In genomic region chr7:101185258-101185839, GRCh38 we compare ENCODE assay signal across 10 cellular contexts. TPM values are rescaled to one million over a fixed set of nuclear protein-coding genes. Genes with fewer than 3 reads are reported as not detected.
DNase-seq lines count a peak whose midpoint lies in the region; ATAC-seq and TF ChIP-seq lines count a peak whose summit lies in the region.
"Had no signal": no experiment of that assay in that cellular context is flagged by ENCODE, and none has a peak within 500 bp of the region (broad histone marks: within the 10 kb centered on the region; RNA-seq: fewer than 3 reads in every experiment).

No MANE protein-coding gene starts in this region.

- intact Hi-C loops in left colon (cut with DNase I, micrococcal nuclease) (no loop called here), esophagus squamous epithelium (cut with DNase I) (no loop called here)

- H3K4me1 ChIP-seq in esophagus squamous epithelium: peaks cover 0 to under 1% (median 0%) of the 10 kb centered on the region in 3 donors

- in situ Hi-C loops in Caki2 (cut with HindIII; ENCODE audit: low pct_unique_long_range_greater_than_20kb, low sequenced_read_pairs): no loop called here

- no peaks in the 10 kb centered on the region for H3K9me3 Mint-ChIP-seq in activated CD8-positive, alpha-beta T cell treated with anti-CD3 and anti-CD28 coated beads, Interleukin-2, amount 10 ng/mL, durations not matched to agents 7 days and 5 days (ENCODE audit: insufficient read depth)
- H3K9me3 Mint-ChIP-seq: activated CD4-positive, alpha-beta memory T cell treated with anti-CD3 and anti-CD28 coated beads, Interleukin-2, amount 10 ng/mL, durations not matched to agents 7 days and 5 days had no signal

- DNase-seq in Caki2 (ENCODE audit: low read depth): peak; percentile 43
- peak; percentile 85 for DNase-seq in SW480 (ENCODE audit: low spot score)
- DNase-seq in left colon: no peak
- no peak for DNase-seq in esophagus squamous epithelium (lab: John Stamatoyannopoulos, UW)
- no peak for DNase-seq in activated CD8-positive, alpha-beta T cell treated with anti-CD3 and anti-CD28 coated beads, Interleukin-2, amount 10 ng/mL, durations not matched to agents 7 days and 5 days
- DNase-seq: activated CD4-positive, alpha-beta memory T cell treated with anti-CD3 and anti-CD28 coated beads, Interleukin-2, amount 10 ng/mL, durations not matched to agents 7 days and 5 days; activated gamma-delta T cell had no signal

- no peaks in the 10 kb centered on the region for H3K36me3 Mint-ChIP-seq in activated CD8-positive, alpha-beta T cell treated with anti-CD3 and anti-CD28 coated beads, Interleukin-2, amount 10 ng/mL, durations not matched to agents 7 days and 5 days (ENCODE audit: low read depth)

- WGBS in esophagus squamous epithelium, 2 donors: 41 to 56% methylated on average over 5 of the region's 5 CpGs

- H3K4me3 ChIP-seq in esophagus squamous epithelium: no peak overlapping the region

- ATAC-seq in left colon (peak; percentile 71), GM21515 (IDR thresholded peaks at IDR 0.05; ENCODE audit: unreplicated experiment) (no peak)
- ATAC-seq in activated CD8-positive, alpha-beta T cell treated with anti-CD3 and anti-CD28 coated beads, Interleukin-2, amount 10 ng/mL, durations not matched to agents 7 days and 5 days: no peak

- H3K9me3 ChIP-seq in esophagus squamous epithelium: no peaks in the 10 kb centered on the region

- no peaks in the 10 kb centered on the region for H3K36me3 ChIP-seq in esophagus squamous epithelium

- CTCF ChIA-PET in activated CD8-positive, alpha-beta T cell treated with anti-CD3 and anti-CD28 coated beads, Interleukin-2, amount 10 ng/mL, durations not matched to agents 7 days and 5 days (lab: Charles Lee): interaction anchor here (1.4 kb wide), 1 partner anchor 41 kb away, joined by 6 read pairs; no protein-coding TSS in a partner anchor

- POLR2A ChIA-PET in activated CD8-positive, alpha-beta T cell treated with anti-CD3 and anti-CD28 coated beads, Interleukin-2, amount 10 ng/mL, durations not matched to agents 7 days and 5 days (lab: Charles Lee): no interaction called here

- H3K27me3 Mint-ChIP-seq in activated CD8-positive, alpha-beta T cell treated with anti-CD3 and anti-CD28 coated beads, Interleukin-2, amount 10 ng/mL, durations not matched to agents 7 days and 5 days (ENCODE audit: low read depth): peaks cover 27% of the 10 kb centered on the region

- no peak for TF ChIP-seq CTCF in esophagus squamous epithelium (IDR thresholded peaks at IDR 0.05)

- H3K27me3 ChIP-seq in esophagus squamous epithelium: peaks cover 0 to 68% (median 11%) of the 10 kb centered on the region in 4 donors

- no peak overlapping the region for H3K4me3 Mint-ChIP-seq in activated CD8-positive, alpha-beta T cell treated with anti-CD3 and anti-CD28 coated beads, Interleukin-2, amount 10 ng/mL, durations not matched to agents 7 days and 5 days
- H3K4me3 Mint-ChIP-seq: activated CD4-positive, alpha-beta memory T cell treated with anti-CD3 and anti-CD28 coated beads, Interleukin-2, amount 10 ng/mL, durations not matched to agents 7 days and 5 days had no signal

- H3K27ac Mint-ChIP-seq in activated CD8-positive, alpha-beta T cell treated with anti-CD3 and anti-CD28 coated beads, Interleukin-2, amount 10 ng/mL, durations not matched to agents 7 days and 5 days: no peak overlapping the region
- H3K27ac Mint-ChIP-seq: activated CD4-positive, alpha-beta memory T cell treated with anti-CD3 and anti-CD28 coated beads, Interleukin-2, amount 10 ng/mL, durations not matched to agents 7 days and 5 days had no signal

- no peaks in the 10 kb centered on the region for H3K4me1 Mint-ChIP-seq in activated CD8-positive, alpha-beta T cell treated with anti-CD3 and anti-CD28 coated beads, Interleukin-2, amount 10 ng/mL, durations not matched to agents 7 days and 5 days (ENCODE audit: low read depth)
- H3K4me1 Mint-ChIP-seq: activated CD4-positive, alpha-beta memory T cell treated with anti-CD3 and anti-CD28 coated beads, Interleukin-2, amount 10 ng/mL, durations not matched to agents 7 days and 5 days had no signal

- TF ChIP-seq POLR2A in esophagus squamous epithelium (IDR thresholded peaks at IDR 0.05): no peak

- no peak overlapping the region for H3K27ac ChIP-seq in esophagus squamous epithelium

RNA-seq across cellular contexts. Expression of gene NAT16, which starts 5.3 kb away (rescaled TPM):
- not detected in 2 replicates for total RNA-seq in Caki2 (2014; rRNA removed; shearing (Covaris generic); ENCODE audit: low replicate concordance)
- total RNA-seq in left colon (not detected), esophagus squamous epithelium (not detected)
- not detected for total RNA-seq in activated CD8-positive, alpha-beta T cell treated with anti-CD3 and anti-CD28 coated beads, Interleukin-2, amount 10 ng/mL, durations not matched to agents 7 days and 5 days
- total RNA-seq: activated CD4-positive, alpha-beta memory T cell treated with anti-CD3 and anti-CD28 coated beads, Interleukin-2, amount 10 ng/mL, durations not matched to agents 7 days and 5 days; mesenteric fat pad; T-helper 2 cell treated with Interferon-gamma antibody and Interleukin-4, amounts not matched to agents 100 ng/mL and 5 ng/mL, for 36 hours had no signal

RNA-seq across cellular contexts. Expression of gene MOGAT3, which starts 15.5 kb away (rescaled TPM):
- not detected in 2 replicates for total RNA-seq in Caki2 (2014; rRNA removed; shearing (Covaris generic); ENCODE audit: low replicate concordance)
- 10 to 100 TPM; 43.1 to 62.4 TPM for total RNA-seq in left colon
- not detected for total RNA-seq in esophagus squamous epithelium
- not detected for total RNA-seq in activated CD8-positive, alpha-beta T cell treated with anti-CD3 and anti-CD28 coated beads, Interleukin-2, amount 10 ng/mL, durations not matched to agents 7 days and 5 days
- total RNA-seq: activated CD4-positive, alpha-beta memory T cell treated with anti-CD3 and anti-CD28 coated beads, Interleukin-2, amount 10 ng/mL, durations not matched to agents 7 days and 5 days; mesenteric fat pad; T-helper 2 cell treated with Interferon-gamma antibody and Interleukin-4, amounts not matched to agents 100 ng/mL and 5 ng/mL, for 36 hours had no signal

RNA-seq across cellular contexts. Expression of gene VGF, which starts 20.0 kb away (rescaled TPM):
- total RNA-seq in Caki2 (2014; rRNA removed; shearing (Covaris generic); ENCODE audit: low replicate concordance): 0.14 and 0.74 TPM in 2 replicates
- under 1 TPM; 0.40 to 0.73 TPM for total RNA-seq in left colon
- total RNA-seq in esophagus squamous epithelium: not detected
- under 1 TPM; 0.29 to 0.53 TPM for total RNA-seq in activated CD8-positive, alpha-beta T cell treated with anti-CD3 and anti-CD28 coated beads, Interleukin-2, amount 10 ng/mL, durations not matched to agents 7 days and 5 days

RNA-seq across cellular contexts. Expression of gene AP1S1, which starts 31.1 kb away (rescaled TPM):
- total RNA-seq in Caki2 (2014; rRNA removed; shearing (Covaris generic); ENCODE audit: low replicate concordance): 296 and 312 TPM in 2 replicates
- total RNA-seq in left colon: 10 to 100 TPM; 70.5 to 84.8 TPM
- 100 to 1,000 TPM in 1 of 4 donors, 10 to 100 TPM in 3; 42.7 to 144 (median 64.3) TPM for total RNA-seq in esophagus squamous epithelium
- total RNA-seq in activated CD8-positive, alpha-beta T cell treated with anti-CD3 and anti-CD28 coated beads, Interleukin-2, amount 10 ng/mL, durations not matched to agents 7 days and 5 days: 10 to 100 TPM; 46.2 to 48.9 TPM

RNA-seq across cellular contexts. Expression of gene PLOD3, which starts 32.0 kb away (rescaled TPM):
- 33.6 and 68.2 TPM in 2 replicates for total RNA-seq in Caki2 (2014; rRNA removed; shearing (Covaris generic); ENCODE audit: low replicate concordance)
- 10 to 100 TPM; 81.9 to 85.9 TPM for total RNA-seq in left colon
- 10 to 100 TPM in 2 of 4 donors, 1 to 10 TPM in 2; 2.5 to 14.5 (median 9.7) TPM for total RNA-seq in esophagus squamous epithelium
- total RNA-seq in activated CD8-positive, alpha-beta T cell treated with anti-CD3 and anti-CD28 coated beads, Interleukin-2, amount 10 ng/mL, durations not matched to agents 7 days and 5 days: 10 to 100 TPM; 51.1 to 58.1 TPM

Comparison
In these comparisons a context has a peak if more than half of its experiments do, and no peak if none do; other contexts are left out.
1. DNase-seq: peak in Caki2 (single experiment) and SW480 (single experiment); none in left colon (0 of 2), esophagus squamous epithelium (single experiment) and activated CD8-positive, alpha-beta T cell treated with anti-CD3 and anti-CD28 coated beads, Interleukin-2, amount 10 ng/mL, durations not matched to agents 7 days and 5 days (single experiment).
2. RNA of gene MOGAT3, which starts 15.5 kb away (total RNA-seq): 43.1 to 62.4 TPM in left colon; not detected in Caki2, not detected in esophagus squamous epithelium and not detected in activated CD8-positive, alpha-beta T cell treated with anti-CD3 and anti-CD28 coated beads, Interleukin-2, amount 10 ng/mL, durations not matched to agents 7 days and 5 days; every median in the first group is over 10 times any median in the second.